1 cellular context compared by ENCODE assay signal in genomic region chr16:30406911-30407793, GRCh38.
A peak's percentile ranks its signal among the peaks of the same experiment; 100 is the strongest.
TF ChIP-seq lines count a peak whose summit lies in the region.

TSS of gene ZNF771 (plus strand) at chr16:30407606. CDS start at chr16:30408054, 448 bp downstream.

TF ChIP-seq in HepG2, 621 proteins besides CTCF, POLR2A, EP300 and RAD21 (continued from another document and continues in another):
- peak; percentile 12; the same call in 1 of the 2 replicates for TF ChIP-seq ZBTB49 (CRISPR knock-in tag; IDR thresholded peaks at IDR 0.05; ENCODE audit: borderline replicate concordance)
- no peak for TF ChIP-seq TCF12 (IDR thresholded peaks at IDR 0.05)
- TF ChIP-seq TCF12 (CRISPR knock-in tag; IDR thresholded peaks at IDR 0.05): peak; percentile 63; the same call in 1 of the 2 replicates
- 0 out of 2 replicates have a peak, but pooled peaks have one; percentile 19 for TF ChIP-seq ZNF235 (CRISPR knock-in tag; IDR thresholded peaks at IDR 0.05; ENCODE audit: borderline replicate concordance)
- TF ChIP-seq CREB1 (IDR thresholded peaks at IDR 0.05): no peak
- TF ChIP-seq CREB1 (CRISPR knock-in tag; IDR thresholded peaks at IDR 0.05): no peak
- 0 out of 2 replicates have a peak, but pooled peaks have one; percentile 29 for TF ChIP-seq AKAP8 (CRISPR knock-in tag; IDR thresholded peaks at IDR 0.05)
- peak; percentile 94 for TF ChIP-seq ZSCAN5A (CRISPR knock-in tag; IDR thresholded peaks at IDR 0.05; ENCODE audit: borderline replicate concordance)
- TF ChIP-seq ARNT (IDR thresholded peaks at IDR 0.05): no peak
- no peak for TF ChIP-seq ZBTB40 (IDR thresholded peaks at IDR 0.05)
- TF ChIP-seq ZBTB40 (CRISPR knock-in tag; IDR thresholded peaks at IDR 0.05): peak; percentile 90
- peak; percentile 93 for TF ChIP-seq ZNF501 (CRISPR knock-in tag; IDR thresholded peaks at IDR 0.05)
- peak; percentile 89; the same call in 1 of the 2 replicates for TF ChIP-seq ZNF839 (CRISPR knock-in tag; IDR thresholded peaks at IDR 0.05; ENCODE audit: borderline replicate concordance)
- peak; percentile 95 for TF ChIP-seq ZNF678 (CRISPR knock-in tag; IDR thresholded peaks at IDR 0.05)
- peak; percentile 79; the same call in 1 of the 2 replicates for TF ChIP-seq FOXO4 (CRISPR knock-in tag; conservative IDR thresholded peaks at IDR 0.05)
- no peak for TF ChIP-seq ZNF207 (IDR thresholded peaks at IDR 0.05; ENCODE audit: borderline replicate concordance)
- no peak for TF ChIP-seq SRSF4 (IDR thresholded peaks at IDR 0.05; ENCODE audit: low read depth, low read length, poor library complexity, severe bottlenecking)
- peak; percentile 93 for TF ChIP-seq ZNF607 (CRISPR knock-in tag; IDR thresholded peaks at IDR 0.05; ENCODE audit: borderline replicate concordance)
- TF ChIP-seq SMARCC2 (IDR thresholded peaks at IDR 0.05): no peak
- TF ChIP-seq MLLT10 (CRISPR knock-in tag; IDR thresholded peaks at IDR 0.05): no peak
- TF ChIP-seq ZNF609 (CRISPR knock-in tag; IDR thresholded peaks at IDR 0.05; ENCODE audit: borderline replicate concordance): peak; percentile 75
- TF ChIP-seq MXI1 (IDR thresholded peaks at IDR 0.05; ENCODE audit: borderline replicate concordance, low read depth, low read length): peak; percentile 91; the same call in 2 of the 3 replicates
- TF ChIP-seq ZFY (CRISPR knock-in tag; IDR thresholded peaks at IDR 0.05): peak; percentile 96
- TF ChIP-seq KDM5B (CRISPR knock-in tag; IDR thresholded peaks at IDR 0.05; ENCODE audit: borderline replicate concordance): peak; percentile 98
- peak; percentile 27 for TF ChIP-seq PATZ1 (CRISPR knock-in tag; IDR thresholded peaks at IDR 0.05)
- peak; percentile 86; the same call in 1 of the 2 replicates for TF ChIP-seq ZSCAN21 (CRISPR knock-in tag; IDR thresholded peaks at IDR 0.05; ENCODE audit: borderline replicate concordance)
- peak; percentile 97 for TF ChIP-seq MAX (IDR thresholded peaks at IDR 0.05)
- peak in 1 of 2 experiments; percentile 5; a peak in 2 of 4 replicates for TF ChIP-seq ATF4 (CRISPR knock-in tag; IDR thresholded peaks at IDR 0.05)
